ENCODE assay signal across 1 cellular context in the genomic region with DNA sequence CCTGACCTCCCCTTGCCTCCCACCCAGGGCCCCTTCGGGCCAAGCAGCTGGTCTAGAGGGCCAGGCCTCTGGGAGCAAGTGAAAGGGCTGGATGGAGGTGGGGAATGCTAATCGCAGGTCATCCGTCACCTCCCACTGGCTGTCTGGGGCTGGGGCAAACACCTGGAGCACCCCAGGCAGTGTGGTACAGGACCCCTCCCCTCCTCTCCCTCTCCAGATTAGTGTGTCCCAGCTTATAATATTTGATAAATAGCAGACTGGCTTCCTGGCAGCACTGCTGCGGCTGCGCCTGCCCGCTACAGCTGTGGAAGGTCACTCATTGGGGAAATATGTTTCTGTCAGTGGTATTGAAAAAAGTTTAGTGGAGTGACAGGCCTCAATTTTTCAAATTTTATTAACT.
TF ChIP-seq lines count a peak whose summit lies in the region.

No MANE protein-coding gene starts in this region.

TF ChIP-seq in SK-N-SH treated with all-trans-retinoic acid at 6 μM for 48 hours, 23 proteins besides CTCF, POLR2A, EP300 and RAD21 (continued from another document):
- TF ChIP-seq ISL1 (CRISPR knock-in tag; IDR thresholded peaks at IDR 0.05) (no peak; the same call in 1 of the 2 replicates), TOX (CRISPR knock-in tag; IDR thresholded peaks at IDR 0.05; ENCODE audit: borderline replicate concordance) (no peak), ARNTL (CRISPR knock-in tag; IDR thresholded peaks at IDR 0.05; ENCODE audit: borderline replicate concordance, low read depth) (no peak)
